In the genomic region with DNA sequence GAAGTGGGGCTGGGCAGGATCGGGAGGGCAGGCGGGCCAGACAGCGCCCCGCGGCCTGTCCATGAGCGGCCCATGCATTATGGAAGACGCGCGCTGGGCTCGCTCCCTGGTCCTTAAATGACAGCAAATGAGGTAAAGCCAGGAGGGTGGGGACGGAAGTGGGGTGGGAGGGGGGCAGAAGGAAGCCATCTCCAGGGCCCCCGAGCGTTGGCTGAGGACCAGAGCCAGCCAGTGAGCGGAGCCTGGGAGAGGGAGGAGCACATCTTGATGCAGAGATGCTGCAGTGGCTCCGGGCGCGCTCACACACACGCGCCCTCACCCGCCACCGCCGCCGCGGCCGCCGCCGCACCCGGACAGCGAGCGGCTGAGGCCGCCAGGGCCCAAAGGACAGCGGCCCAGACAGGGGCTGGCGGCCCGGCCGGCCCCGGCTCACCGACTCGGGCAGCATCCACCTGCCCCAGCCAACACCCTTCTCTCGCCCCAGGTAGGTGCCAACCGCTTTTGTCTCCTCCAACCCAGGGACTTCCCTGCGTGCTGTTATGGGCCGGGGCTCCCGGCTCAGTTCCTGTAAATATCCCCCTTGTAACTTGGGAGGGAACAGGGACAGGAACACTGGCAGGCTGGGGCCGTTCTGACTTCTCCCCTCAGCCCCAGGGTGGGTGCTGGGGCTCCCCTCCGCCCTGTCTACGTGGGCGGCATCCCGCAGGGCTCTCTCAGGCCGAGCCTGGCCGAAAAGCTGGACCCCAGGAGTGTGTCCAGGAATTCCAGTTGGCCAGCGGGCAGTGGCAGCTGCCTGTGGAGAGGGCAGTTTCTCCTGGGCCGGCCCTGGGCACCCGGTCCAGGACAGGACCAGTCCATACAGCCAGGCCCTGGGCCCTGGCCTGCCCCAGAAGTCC, we compare ENCODE assay signal across 13 cellular contexts. TPM values are rescaled to one million over a fixed set of nuclear protein-coding genes. Genes with fewer than 3 reads are reported as not detected.
A peak's percentile ranks its signal among the peaks of the same experiment; 100 is the strongest.
DNase-seq lines count a peak whose midpoint lies in the region; ATAC-seq and TF ChIP-seq lines count a peak whose summit lies in the region.
"Had no signal": no experiment of that assay in that cellular context is flagged by ENCODE, and none has a peak within 500 bp of the region (broad histone marks: within the 10 kb centered on the region; RNA-seq: fewer than 3 reads in every experiment).

A gene with protein sequence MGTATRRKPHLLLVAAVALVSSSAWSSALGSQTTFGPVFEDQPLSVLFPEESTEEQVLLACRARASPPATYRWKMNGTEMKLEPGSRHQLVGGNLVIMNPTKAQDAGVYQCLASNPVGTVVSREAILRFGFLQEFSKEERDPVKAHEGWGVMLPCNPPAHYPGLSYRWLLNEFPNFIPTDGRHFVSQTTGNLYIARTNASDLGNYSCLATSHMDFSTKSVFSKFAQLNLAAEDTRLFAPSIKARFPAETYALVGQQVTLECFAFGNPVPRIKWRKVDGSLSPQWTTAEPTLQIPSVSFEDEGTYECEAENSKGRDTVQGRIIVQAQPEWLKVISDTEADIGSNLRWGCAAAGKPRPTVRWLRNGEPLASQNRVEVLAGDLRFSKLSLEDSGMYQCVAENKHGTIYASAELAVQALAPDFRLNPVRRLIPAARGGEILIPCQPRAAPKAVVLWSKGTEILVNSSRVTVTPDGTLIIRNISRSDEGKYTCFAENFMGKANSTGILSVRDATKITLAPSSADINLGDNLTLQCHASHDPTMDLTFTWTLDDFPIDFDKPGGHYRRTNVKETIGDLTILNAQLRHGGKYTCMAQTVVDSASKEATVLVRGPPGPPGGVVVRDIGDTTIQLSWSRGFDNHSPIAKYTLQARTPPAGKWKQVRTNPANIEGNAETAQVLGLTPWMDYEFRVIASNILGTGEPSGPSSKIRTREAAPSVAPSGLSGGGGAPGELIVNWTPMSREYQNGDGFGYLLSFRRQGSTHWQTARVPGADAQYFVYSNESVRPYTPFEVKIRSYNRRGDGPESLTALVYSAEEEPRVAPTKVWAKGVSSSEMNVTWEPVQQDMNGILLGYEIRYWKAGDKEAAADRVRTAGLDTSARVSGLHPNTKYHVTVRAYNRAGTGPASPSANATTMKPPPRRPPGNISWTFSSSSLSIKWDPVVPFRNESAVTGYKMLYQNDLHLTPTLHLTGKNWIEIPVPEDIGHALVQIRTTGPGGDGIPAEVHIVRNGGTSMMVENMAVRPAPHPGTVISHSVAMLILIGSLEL (plus strand): TSS at position 302 of the 896 bp plus-strand sequence. CDS start 9,974 bp downstream, outside the sequence.

- H3K4me1 ChIP-seq in GM23248 (ENCODE audit: insufficient read depth) (no peaks in the 10 kb centered on the region), prostate gland (replicated peaks) (no peaks in the 10 kb centered on the region)
- H3K4me1 ChIP-seq: psoas muscle, SJSA1 had no signal

- no peaks in the 10 kb centered on the region for H3K79me2 ChIP-seq in GM23248 (ENCODE audit: insufficient read depth)

- no peak within 1 kb of the TSS for H3K9ac ChIP-seq in GM23248

- peaks cover 95% of the 10 kb centered on the region for H3K27me3 ChIP-seq in GM23248 (replicated peaks; ENCODE audit: insufficient read depth)
- H3K27me3 ChIP-seq in prostate gland (replicated peaks; ENCODE audit: insufficient read depth): peaks cover 18% of the 10 kb centered on the region

- H3K27ac Mint-ChIP-seq in activated CD4-positive, alpha-beta memory T cell treated with anti-CD3 and anti-CD28 coated beads for 36 hours: no peak within 1 kb of the TSS
- H3K27ac Mint-ChIP-seq: activated naive CD8-positive, alpha-beta T cell; HFFc6 had no signal

- 13 to 23% methylated on average over 26 to 46 of the region's 53 CpGs for WGBS in GM23248 (ENCODE audit: low coverage in 1 of 2, low lambda C conversion rate in 2 of 2, missing lambda C conversion rate in 2 of 2), 2 experiments
- 12% methylated on average over 39 of the region's 53 CpGs for WGBS in prostate gland

- no peak within 1 kb of the TSS for H3K4me3 Mint-ChIP-seq in activated CD4-positive, alpha-beta memory T cell treated with anti-CD3 and anti-CD28 coated beads for 36 hours
- H3K4me3 Mint-ChIP-seq: activated naive CD8-positive, alpha-beta T cell; HFFc6 had no signal

- H3K9me3 Mint-ChIP-seq in activated CD4-positive, alpha-beta memory T cell treated with anti-CD3 and anti-CD28 coated beads for 36 hours: no peaks in the 10 kb centered on the region
- H3K9me3 Mint-ChIP-seq: HFFc6 had no signal

- no peak for TF ChIP-seq POLR2A in prostate gland (IDR thresholded peaks at IDR 0.05)

- DNase-seq in GM23248: peak; percentile 25
- peak; percentile 46 to 71 for DNase-seq in NCI-H524 (lab: John Stamatoyannopoulos, UW)
- DNase-seq in posterior cingulate gyrus: peak; percentile 82 to 98 (median 88)
- no peak for DNase-seq in activated CD4-positive, alpha-beta memory T cell treated with anti-CD3 and anti-CD28 coated beads for 36 hours
- no peak for DNase-seq in prostate gland (ENCODE audit: low spot score)
- DNase-seq: activated CD4-positive, alpha-beta T cell treated with anti-CD3 and anti-CD28 coated beads for 48 hours; HFFc6; kidney; psoas muscle had no signal

- no peaks in the 10 kb centered on the region for H3K36me3 Mint-ChIP-seq in activated CD4-positive, alpha-beta memory T cell treated with anti-CD3 and anti-CD28 coated beads for 36 hours
- H3K36me3 Mint-ChIP-seq: activated naive CD8-positive, alpha-beta T cell had no signal

- no peaks in the 10 kb centered on the region for H3F3A ChIP-seq in GM23248 (ENCODE audit: insufficient read depth)

- no peak within 1 kb of the TSS for H3K4me2 ChIP-seq in GM23248 (ENCODE audit: unreplicated experiment)

- no peaks in the 10 kb centered on the region for H3K9me2 ChIP-seq in GM23248 (ENCODE audit: insufficient read depth)

- POLR2A ChIA-PET in activated CD4-positive, alpha-beta memory T cell treated with anti-CD3 and anti-CD28 coated beads for 36 hours (lab: Charles Lee): no interaction called here

- no peak for TF ChIP-seq CTCF in prostate gland (IDR thresholded peaks at IDR 0.05)

- peaks cover 37% of the 10 kb centered on the region for H3K27me3 Mint-ChIP-seq in activated CD4-positive, alpha-beta memory T cell treated with anti-CD3 and anti-CD28 coated beads for 36 hours

- intact Hi-C loops in posterior cingulate gyrus (cut with DNase I): loop anchor here (10.0 kb wide), 1 partner anchor 212 kb away; no protein-coding TSS in a partner anchor
- intact Hi-C loops in activated CD4-positive, alpha-beta memory T cell treated with anti-CD3 and anti-CD28 coated beads for 36 hours (cut with micrococcal nuclease): no loop called here
- intact Hi-C loops in prostate gland (cut with DNase I): no loop called here

- no peak within 1 kb of the TSS for H3K4me3 ChIP-seq in GM23248
- H3K4me3 ChIP-seq in prostate gland: no peak within 1 kb of the TSS
- H3K4me3 ChIP-seq: psoas muscle, SJSA1 had no signal

- no peak within 1 kb of the TSS for H3K27ac ChIP-seq in GM23248
- no peak within 1 kb of the TSS for H3K27ac ChIP-seq in prostate gland
- H3K27ac ChIP-seq: psoas muscle, SJSA1 had no signal

- no peaks in the 10 kb centered on the region for H3K36me3 ChIP-seq in GM23248 (ENCODE audit: low read depth)
- no peaks in the 10 kb centered on the region for H3K36me3 ChIP-seq in prostate gland
- H3K36me3 ChIP-seq: SJSA1 had no signal

- H3K4me1 Mint-ChIP-seq in activated CD4-positive, alpha-beta memory T cell treated with anti-CD3 and anti-CD28 coated beads for 36 hours (ENCODE audit: low read depth): no peaks in the 10 kb centered on the region

- in situ Hi-C loops in GM23248 (cut with MboI): no loop called here

- H2AFZ ChIP-seq in GM23248: no peak within 1 kb of the TSS

- H3K9me3 ChIP-seq in GM23248 (ENCODE audit: low read depth): no peaks in the 10 kb centered on the region
- no peaks in the 10 kb centered on the region for H3K9me3 ChIP-seq in prostate gland
- H3K9me3 ChIP-seq: psoas muscle, SJSA1 had no signal

- ATAC-seq in esophagus mucosa: peak; percentile 7
- ATAC-seq in GM18870 (IDR thresholded peaks at IDR 0.05; ENCODE audit: unreplicated experiment): no peak
- ATAC-seq: psoas muscle had no signal

- H4K20me1 ChIP-seq in GM23248 (ENCODE audit: insufficient read depth): no peaks in the 10 kb centered on the region

- CTCF ChIA-PET in activated CD4-positive, alpha-beta memory T cell treated with anti-CD3 and anti-CD28 coated beads for 36 hours (lab: Charles Lee): interaction anchor here (1.3 kb wide), 1 partner anchor 18 kb away, joined by 5 read pairs; no protein-coding TSS in a partner anchor

RNA-seq across cellular contexts. Expression of the gene that starts here (rescaled TPM):
- not detected in 2 replicates for total RNA-seq in GM23248 (2014; rRNA removed; shearing (Covaris generic))
- not detected in 2 replicates for polyA plus RNA-seq in GM23248 (2016; fragmentation: Nextera tagmentation; extraction: Ambion mirVana)
- total RNA-seq in esophagus mucosa: 0.04 TPM
- total RNA-seq in activated CD4-positive, alpha-beta memory T cell treated with anti-CD3 and anti-CD28 coated beads for 36 hours: not detected
- 1 to 10 TPM in 1 of 2 donors, not detected in 1; 5.1 TPM for total RNA-seq in prostate gland
- total RNA-seq: HFFc6, SJSA1 had no signal

Comparison
In these comparisons a context has a peak if more than half of its experiments do, and no peak if none do; other contexts are left out.
1. Peak in DNase-seq in GM23248; RNA of the gene not detected or under 1 TPM.
2. Peak in ATAC-seq in esophagus mucosa; RNA of the gene not detected or under 1 TPM.
3. DNase-seq: peak in NCI-H524 (2 of 2) and posterior cingulate gyrus (10 of 10); none in activated CD4-positive, alpha-beta memory T cell treated with anti-CD3 and anti-CD28 coated beads for 36 hours (single experiment) and prostate gland (single experiment).